In genomic region chr19:6219592-6220290, GRCh38 we compare ENCODE assay signal across 20 cellular contexts.
DNase-seq lines count a peak whose midpoint lies in the region; FAIRE-seq and TF ChIP-seq lines count a peak whose summit lies in the region.
"Had no signal": no experiment of that assay in that cellular context is flagged by ENCODE, and none has a peak within 500 bp of the region (broad histone marks: within the 10 kb centered on the region; RNA-seq: fewer than 3 reads in every experiment).

No MANE protein-coding gene starts in this region.

- no peak for FAIRE-seq in frontal cortex (lab: Jason Lieb, UNC)
- FAIRE-seq: keratinocyte, RCC 7860 had no signal

- no peaks in the 10 kb centered on the region for H3K9me3 Mint-ChIP-seq in nephron progenitor cell
- H3K9me3 Mint-ChIP-seq: activated CD4-positive, alpha-beta memory T cell treated with anti-CD3 and anti-CD28 coated beads for 36 hours; activated naive CD8-positive, alpha-beta T cell treated with anti-CD3 and anti-CD28 coated beads for 36 hours; CD4-positive, alpha-beta memory T cell; T-cell had no signal

- in situ Hi-C loops in transverse colon (cut with MboI; ENCODE audit: low pct_ligation_motif_present in 1 of 4, low pct_unique_long_range_greater_than_20kb in 1 of 4, low sequenced_read_pairs in 3 of 4), result no loop called here

- H3K27me3 ChIP-seq in esophagus squamous epithelium (no peaks in the 10 kb centered on the region), transverse colon (no peaks in the 10 kb centered on the region)

- H3K4me3 ChIP-seq in esophagus squamous epithelium, result no peak overlapping the region
- H3K4me3 ChIP-seq in transverse colon, result no peak overlapping the region

- H3K4me3 Mint-ChIP-seq in nephron progenitor cell, result no peak overlapping the region
- H3K4me3 Mint-ChIP-seq: activated CD4-positive, alpha-beta memory T cell treated with anti-CD3 and anti-CD28 coated beads for 36 hours; activated naive CD8-positive, alpha-beta T cell treated with anti-CD3 and anti-CD28 coated beads for 36 hours; CD4-positive, alpha-beta memory T cell; T-cell had no signal

- H3K4me1 Mint-ChIP-seq in nephron progenitor cell, result peaks cover 22% of the 10 kb centered on the region
- H3K4me1 Mint-ChIP-seq: activated naive CD8-positive, alpha-beta T cell treated with anti-CD3 and anti-CD28 coated beads for 36 hours had no signal

- TF ChIP-seq CTCF in esophagus squamous epithelium (IDR thresholded peaks at IDR 0.05) (no peak), nephron progenitor cell (IDR thresholded peaks at IDR 0.05) (no peak), transverse colon (IDR thresholded peaks at IDR 0.05) (no peak)

- H3K27ac Mint-ChIP-seq in nephron progenitor cell, result peak overlapping the region; percentile 86
- H3K27ac Mint-ChIP-seq: activated CD4-positive, alpha-beta memory T cell treated with anti-CD3 and anti-CD28 coated beads for 36 hours; activated naive CD8-positive, alpha-beta T cell treated with anti-CD3 and anti-CD28 coated beads for 36 hours; CD4-positive, alpha-beta memory T cell; T-cell had no signal

- intact Hi-C loops in esophagus squamous epithelium (cut with DNase I), result loop anchor here (5.0 kb wide), 1 partner anchor 83 kb away; no protein-coding TSS in a partner anchor
- intact Hi-C loops in transverse colon (cut with DNase I; ENCODE audit: low total_unique reads), result loop anchor here (5.0 kb wide), 2 partner anchors 63 to 78 kb away; no protein-coding TSS in a partner anchor

- H3K4me1 ChIP-seq in esophagus squamous epithelium, result peaks cover 47 to 79% (median 54%) of the 10 kb centered on the region in 3 donors
- peaks cover 6 to 36% (median 24%) of the 10 kb centered on the region in 4 donors for H3K4me1 ChIP-seq in transverse colon

- H3K36me3 Mint-ChIP-seq in nephron progenitor cell (ENCODE audit: low read depth), result no peaks in the 10 kb centered on the region
- H3K36me3 Mint-ChIP-seq: activated CD4-positive, alpha-beta memory T cell treated with anti-CD3 and anti-CD28 coated beads for 36 hours had no signal

- H3K27me3 Mint-ChIP-seq in nephron progenitor cell (ENCODE audit: low read depth, poor library complexity), result no peaks in the 10 kb centered on the region
- H3K27me3 Mint-ChIP-seq: activated CD4-positive, alpha-beta memory T cell treated with anti-CD3 and anti-CD28 coated beads for 36 hours; activated naive CD8-positive, alpha-beta T cell treated with anti-CD3 and anti-CD28 coated beads for 36 hours; CD4-positive, alpha-beta memory T cell; T-cell had no signal

- TF ChIP-seq POLR2A in esophagus squamous epithelium (IDR thresholded peaks at IDR 0.05) (no peak), transverse colon (IDR thresholded peaks at IDR 0.05) (no peak)

- H3K36me3 ChIP-seq in esophagus squamous epithelium (peaks cover 6 to 76% (median 14%) of the 10 kb centered on the region in 3 donors), transverse colon (peaks cover 0 to 7% (median 0%) of the 10 kb centered on the region in 4 donors)

- DNase-seq in NCI-H2227 (lab: John Stamatoyannopoulos, UW; ENCODE audit: unreplicated experiment) (peak; percentile 11), NCI-H2227 treated with DMSO at 0.1 percent for 48 hours (lab: John Stamatoyannopoulos, UW) (no peak), esophagus squamous epithelium (lab: John Stamatoyannopoulos, UW) (no peak), nephron progenitor cell (no peak), transverse colon (no peak), frontal cortex (ENCODE audit: low spot score in 2 of 2) (no peak), COLO668 (lab: John Stamatoyannopoulos, UW; ENCODE audit: unreplicated experiment) (no peak), DMS79 treated with DMSO at 0.1 percent for 48 hours (lab: John Stamatoyannopoulos, UW) (no peak)
- DNase-seq: activated CD4-positive, alpha-beta memory T cell treated with anti-CD3 and anti-CD28 coated beads for 36 hours; activated naive CD8-positive, alpha-beta T cell treated with anti-CD3 and anti-CD28 coated beads for 36 hours; activated T-cell treated with anti-CD3 and anti-CD28 coated beads, Interleukin-2, amount 50 U/mL, for 48 hours; central memory CD4-positive, alpha-beta T cell; GOT3; MM.1S; NCI-H1930; NCI-H748 treated with DMSO at 0.1 percent for 48 hours; T-cell had no signal

- H3K9me3 ChIP-seq in esophagus squamous epithelium (no peaks in the 10 kb centered on the region), transverse colon (no peaks in the 10 kb centered on the region)

- 72 to 73% methylated on average over 4 to 13 of the region's 24 CpGs for WGBS in esophagus squamous epithelium, 2 donors
- 81% methylated on average over 24 of the region's 24 CpGs; no CpG with 5 or more reads in 1 of the 2 donors for WGBS in transverse colon (ENCODE audit: low coverage in 1 of 2), 2 donors

- peak overlapping the region; percentile 11 to 58 (median 36) for H3K27ac ChIP-seq in esophagus squamous epithelium
- peak overlapping the region in 3 of 4 donors; percentile 28 to 37 (median 37) for H3K27ac ChIP-seq in transverse colon

- TF ChIP-seq EP300 in transverse colon (IDR thresholded peaks at IDR 0.05; ENCODE audit: low read depth), result no peak
